ENCODE assay signal across 13 cellular contexts in genomic region chr12:131091413-131091975, GRCh38.
DNase-seq lines count a peak whose midpoint lies in the region; ATAC-seq and TF ChIP-seq lines count a peak whose summit lies in the region.
"Had no signal": no experiment of that assay in that cellular context is flagged by ENCODE, and none has a peak within 500 bp of the region (broad histone marks: within the 10 kb centered on the region; RNA-seq: fewer than 3 reads in every experiment).

No MANE protein-coding gene starts in this region.

- DNase-seq in GM12864 (ENCODE audit: low read depth) (no peak), neuronal stem cell (ENCODE audit: low spot score) (no peak), chondrocyte (ENCODE audit: low spot score) (no peak), mesothelial cell of epicardium (ENCODE audit: low spot score in 2 of 2, unreplicated experiment in 2 of 2) (no peak)
- DNase-seq: Calu3, erythroblast, NCI-H1092 had no signal

- H3K27ac Mint-ChIP-seq in chondrocyte (ENCODE audit: unreplicated experiment) (no peak overlapping the region), mesothelial cell of epicardium (no peak overlapping the region)

- H4K91ac ChIP-seq in neuronal stem cell (ENCODE audit: low read depth, low read length, poor library complexity), result no peak overlapping the region

- peaks cover 0 to 62% (median 17%) of the 10 kb centered on the region in 11 experiments; a peak in 16 of 22 replicates for H4K20me1 ChIP-seq in BLaER1 treated with 17β-estradiol and CSF1 and Interleukin-3, amounts not matched to agents 10 nM and 100 nM

- H2AK5ac ChIP-seq in neuronal stem cell (ENCODE audit: low read depth, low read length), result no peak overlapping the region

- H3K4ac ChIP-seq in neuronal stem cell (ENCODE audit: low read length), result no peak overlapping the region

- peaks cover 3% of the 10 kb centered on the region for H3K27me3 Mint-ChIP-seq in chondrocyte (ENCODE audit: low read depth)
- peaks cover 4% of the 10 kb centered on the region for H3K27me3 Mint-ChIP-seq in mesothelial cell of epicardium (ENCODE audit: low read depth)

- no peak overlapping the region for H2BK5ac ChIP-seq in neuronal stem cell (ENCODE audit: low read length)

- H3K4me3 Mint-ChIP-seq in chondrocyte (ENCODE audit: unreplicated experiment) (no peak overlapping the region), mesothelial cell of epicardium (no peak overlapping the region)

- H3K18ac ChIP-seq in neuronal stem cell (ENCODE audit: low read length), result peak overlapping the region; percentile 83

- H3K23ac ChIP-seq in neuronal stem cell (ENCODE audit: low read depth, low read length, poor library complexity), result no peak overlapping the region

- no peaks in the 10 kb centered on the region for H3K9me3 ChIP-seq in BLaER1 treated with 17β-estradiol and CSF1 and Interleukin-3, amounts not matched to agents 10 nM and 100 nM (replicated peaks in 1 of 11)
- H3K9me3 ChIP-seq in neuronal stem cell (replicated peaks in 1 of 2; ENCODE audit: control insufficient read depth in 2 of 2, insufficient read depth in 1 of 2, low read depth in 1 of 2, low read length in 2 of 2), result no peaks in the 10 kb centered on the region
- H3K9me3 ChIP-seq: breast epithelium, mucosa of descending colon had no signal

- H2BK15ac ChIP-seq in neuronal stem cell (ENCODE audit: low read length), result peak overlapping the region; percentile 81

- H3K79me1 ChIP-seq in neuronal stem cell (ENCODE audit: low read depth, low read length), result no peaks in the 10 kb centered on the region

- H3K9me3 Mint-ChIP-seq in chondrocyte (ENCODE audit: low read depth), result no peaks in the 10 kb centered on the region
- H3K9me3 Mint-ChIP-seq in mesothelial cell of epicardium, result no peaks in the 10 kb centered on the region

- H3K27me3 ChIP-seq in BLaER1 treated with 17β-estradiol and CSF1 and Interleukin-3, amounts not matched to agents 10 nM and 100 nM, result peaks cover 0 to 84% (median 19%) of the 10 kb centered on the region in 11 experiments; a peak in 14 of 22 replicates
- H3K27me3 ChIP-seq in neuronal stem cell (ENCODE audit: control insufficient read depth in 3 of 3, insufficient read depth in 3 of 3, low read depth in 1 of 3, low read length in 3 of 3), result peaks cover 0 to 9% (median 0%) of the 10 kb centered on the region in 3 experiments

- H3K4me1 ChIP-seq in BLaER1 treated with 17β-estradiol and CSF1 and Interleukin-3, amounts not matched to agents 10 nM and 100 nM, result peaks cover 27 to 99% (median 89%) of the 10 kb centered on the region in 10 experiments
- no peaks in the 10 kb centered on the region for H3K4me1 ChIP-seq in neuronal stem cell (ENCODE audit: control insufficient read depth in 2 of 2, insufficient read depth in 1 of 2, low read depth in 1 of 2, low read length in 2 of 2)
- H3K4me1 ChIP-seq: breast epithelium had no signal

- H3K36me3 Mint-ChIP-seq in chondrocyte (ENCODE audit: low read depth) (no peaks in the 10 kb centered on the region), mesothelial cell of epicardium (no peaks in the 10 kb centered on the region)

- no peak overlapping the region for H4K8ac ChIP-seq in neuronal stem cell (ENCODE audit: low read depth, low read length)

- no peak overlapping the region for H2BK12ac ChIP-seq in neuronal stem cell (ENCODE audit: low read length)

- H3K4me1 Mint-ChIP-seq in chondrocyte (ENCODE audit: low read depth) (peaks cover 4% of the 10 kb centered on the region), mesothelial cell of epicardium (no peaks in the 10 kb centered on the region)

- TF ChIP-seq CTCF in GM12864 (IDR thresholded peaks at IDR 0.05; ENCODE audit: low read depth, low read length, missing control alignments) (no peak), chondrocyte (IDR thresholded peaks at IDR 0.05) (no peak), mesothelial cell of epicardium (IDR thresholded peaks at IDR 0.05; ENCODE audit: unreplicated experiment) (no peak)

- H3K14ac ChIP-seq in neuronal stem cell (ENCODE audit: low read length), result no peak overlapping the region

- H3K4me3 ChIP-seq in BLaER1 treated with 17β-estradiol and CSF1 and Interleukin-3, amounts not matched to agents 10 nM and 100 nM, result no peak overlapping the region
- H3K4me3 ChIP-seq in GM12864 (ENCODE audit: low read depth, low read length), result peak overlapping the region; percentile 40; the same call in 1 of the 2 replicates
- H3K4me3 ChIP-seq in neuronal stem cell (ENCODE audit: low read length in 2 of 2), result no peak overlapping the region
- H3K4me3 ChIP-seq: breast epithelium, mucosa of descending colon had no signal

- H2AFZ ChIP-seq in neuronal stem cell (ENCODE audit: low read length), result no peak overlapping the region

- peaks cover 0 to 2% (median 0%) of the 10 kb centered on the region in 11 experiments; a peak in 1 of 22 replicates for H3K36me3 ChIP-seq in BLaER1 treated with 17β-estradiol and CSF1 and Interleukin-3, amounts not matched to agents 10 nM and 100 nM
- H3K36me3 ChIP-seq in neuronal stem cell (replicated peaks in 1 of 2; ENCODE audit: control insufficient read depth in 2 of 2, insufficient read depth in 2 of 2, low read length in 2 of 2), result no peaks in the 10 kb centered on the region
- H3K36me3 ChIP-seq: breast epithelium had no signal

- no peak overlapping the region for H3K9ac ChIP-seq in BLaER1 treated with 17β-estradiol and CSF1 and Interleukin-3, amounts not matched to agents 10 nM and 100 nM
- H3K9ac ChIP-seq in neuronal stem cell (ENCODE audit: low read depth, low read length, poor library complexity), result no peak overlapping the region

- H3K4me2 ChIP-seq in BLaER1 treated with 17β-estradiol and CSF1 and Interleukin-3, amounts not matched to agents 10 nM and 100 nM, result peak overlapping the region in 8 of 11 experiments; percentile 88 to 99 (median 96); a peak in 16 of 22 replicates
- no peak overlapping the region for H3K4me2 ChIP-seq in neuronal stem cell (ENCODE audit: insufficient read depth, low read length, poor library complexity, severe bottlenecking)

- WGBS in neuronal stem cell (ENCODE audit: extremely low coverage in 2 of 2, insufficient read length in 2 of 2, insufficient replicate concordance in 1 of 2), 2 donors, result no CpG with 5 or more reads among the region's 13 CpGs

- no peak overlapping the region for H2BK120ac ChIP-seq in neuronal stem cell (ENCODE audit: low read depth, low read length)

- H3K27ac ChIP-seq in BLaER1 treated with 17β-estradiol and CSF1 and Interleukin-3, amounts not matched to agents 10 nM and 100 nM, result no peak overlapping the region
- no peak overlapping the region for H3K27ac ChIP-seq in neuronal stem cell (replicated peaks; ENCODE audit: low read length)
- H3K27ac ChIP-seq: breast epithelium had no signal

- ATAC-seq in HG03342 (IDR thresholded peaks at IDR 0.05; ENCODE audit: unreplicated experiment), result peak; percentile 43
- ATAC-seq in GM21515 (IDR thresholded peaks at IDR 0.05; ENCODE audit: unreplicated experiment), result no peak
- ATAC-seq: mucosa of descending colon, sciatic nerve had no signal
